17 cellular contexts compared by ENCODE assay signal in the genomic region with DNA sequence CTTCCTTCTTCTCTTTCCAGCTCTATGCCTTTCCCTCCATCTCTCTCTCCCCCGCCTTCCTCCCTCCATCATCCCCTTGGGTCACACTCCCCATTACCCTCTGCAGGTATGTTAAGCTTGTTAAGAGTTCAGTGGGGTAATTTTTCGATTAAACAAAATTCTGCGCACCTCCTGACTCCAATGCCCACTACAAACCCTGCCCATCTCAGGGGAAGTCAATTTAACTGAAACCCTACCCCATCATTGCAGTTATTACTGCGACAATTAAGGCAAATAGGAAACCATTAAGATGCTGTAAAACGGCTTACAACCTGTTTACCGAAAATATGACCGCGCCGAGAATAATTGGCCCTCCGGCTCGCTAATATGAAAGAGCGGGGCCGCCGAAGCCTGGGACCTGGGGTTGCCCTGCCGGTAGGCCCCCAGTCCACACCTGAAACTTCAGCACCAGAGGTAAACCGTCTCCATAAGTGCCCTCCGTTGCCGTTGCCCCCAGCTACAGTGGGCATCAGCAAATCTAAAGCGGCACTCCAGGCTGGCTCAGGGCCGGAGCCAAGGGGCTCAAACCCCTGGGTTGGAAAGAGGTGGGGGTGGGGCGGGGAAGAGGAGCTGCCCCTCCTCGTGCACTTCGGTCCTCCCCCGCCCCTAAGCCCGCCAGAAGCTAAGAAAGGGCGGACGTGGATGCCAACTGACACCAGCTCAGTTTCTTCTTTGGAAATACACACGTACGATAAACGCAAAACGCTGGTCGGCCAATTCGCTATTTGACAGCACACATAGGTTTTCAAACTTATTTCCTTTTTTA. TPM values are rescaled to one million over a fixed set of nuclear protein-coding genes. Genes with fewer than 3 reads are reported as not detected.
DNase-seq lines count a peak whose midpoint lies in the region; ATAC-seq and TF ChIP-seq lines count a peak whose summit lies in the region.
"Had no signal": no experiment of that assay in that cellular context is flagged by ENCODE, and none has a peak within 500 bp of the region (broad histone marks: within the 10 kb centered on the region; RNA-seq: fewer than 3 reads in every experiment).

No MANE protein-coding gene starts in this region.

- H3K9ac ChIP-seq in neural cell (ENCODE audit: low read length) (peak overlapping the region; percentile 79), mesenchymal stem cell (ENCODE audit: low read length) (no peak overlapping the region)

- H3K36me3 Mint-ChIP-seq in activated CD8-positive, alpha-beta T cell treated with anti-CD3 and anti-CD28 coated beads, Interleukin-2, amount 10 ng/mL, durations not matched to agents 7 days and 5 days (ENCODE audit: low read depth), result no peaks in the 10 kb centered on the region
- no peaks in the 10 kb centered on the region for H3K36me3 Mint-ChIP-seq in activated CD8-positive, alpha-beta T cell treated with anti-CD3 and anti-CD28 coated beads for 36 hours (ENCODE audit: low read depth)
- no peaks in the 10 kb centered on the region for H3K36me3 Mint-ChIP-seq in activated T-helper 1 cell treated with anti-CD3 and anti-CD28 coated beads, Interleukin-12 subunit alpha, Interleukin-12 subunit beta, Interleukin-2, Interleukin-4 antibody, amounts not matched to agents 30 ng/mL and 10 ng/mL and 1 ng/mL, durations not matched to agents 14 hours and 24 hours and 36 hours (ENCODE audit: low read depth)

- no peaks in the 10 kb centered on the region for H3K27me3 ChIP-seq in neural cell (ENCODE audit: insufficient read depth, low read depth, low read length)
- H3K27me3 ChIP-seq in foreskin keratinocyte, result peaks cover 95% of the 10 kb centered on the region
- H3K27me3 ChIP-seq in mesenchymal stem cell (ENCODE audit: control insufficient read depth in 1 of 2, insufficient read depth in 1 of 2, low read length in 2 of 2), result peaks cover 87 to 91% of the 10 kb centered on the region in 2 experiments

- POLR2A ChIA-PET in activated CD8-positive, alpha-beta T cell treated with anti-CD3 and anti-CD28 coated beads, Interleukin-2, amount 10 ng/mL, durations not matched to agents 7 days and 5 days (lab: Charles Lee), result no interaction called here
- POLR2A ChIA-PET in activated CD8-positive, alpha-beta T cell treated with anti-CD3 and anti-CD28 coated beads for 36 hours (lab: Charles Lee), result no interaction called here

- H3K9me3 Mint-ChIP-seq in activated CD8-positive, alpha-beta T cell treated with anti-CD3 and anti-CD28 coated beads, Interleukin-2, amount 10 ng/mL, durations not matched to agents 7 days and 5 days (ENCODE audit: insufficient read depth), result no peaks in the 10 kb centered on the region
- H3K9me3 Mint-ChIP-seq in activated CD8-positive, alpha-beta T cell treated with anti-CD3 and anti-CD28 coated beads for 36 hours, result no peaks in the 10 kb centered on the region
- H3K9me3 Mint-ChIP-seq in activated T-helper 1 cell treated with anti-CD3 and anti-CD28 coated beads, Interleukin-12 subunit alpha, Interleukin-12 subunit beta, Interleukin-2, Interleukin-4 antibody, amounts not matched to agents 30 ng/mL and 10 ng/mL and 1 ng/mL, durations not matched to agents 14 hours and 24 hours and 36 hours, result no peaks in the 10 kb centered on the region

- H3K9me3 ChIP-seq in neural cell (ENCODE audit: low read length) (no peaks in the 10 kb centered on the region), mesenchymal stem cell (ENCODE audit: control insufficient read depth, low read length) (peaks cover 3% of the 10 kb centered on the region)
- H3K9me3 ChIP-seq: Caco-2, HAP-1 had no signal

- no peak overlapping the region for H3K14ac ChIP-seq in mesenchymal stem cell (ENCODE audit: low read length in 2 of 2)

- no peak for TF ChIP-seq CTCF in activated CD8-positive, alpha-beta T cell treated with anti-CD3 and anti-CD28 coated beads for 36 hours (IDR thresholded peaks at IDR 0.05)
- no peak for TF ChIP-seq CTCF in neural cell (IDR thresholded peaks at IDR 0.05; ENCODE audit: poor library complexity, severe bottlenecking)
- no peak for TF ChIP-seq CTCF in foreskin keratinocyte (conservative IDR thresholded peaks at IDR 0.05)

- H3K23ac ChIP-seq in mesenchymal stem cell (ENCODE audit: low read length in 2 of 2), result no peak overlapping the region

- no peak for TF ChIP-seq RAD21 in neural cell (conservative IDR thresholded peaks at IDR 0.05)

- no peak for TF ChIP-seq EP300 in neural cell (conservative IDR thresholded peaks at IDR 0.05; ENCODE audit: poor library complexity, severe bottlenecking)

- H4K8ac ChIP-seq in mesenchymal stem cell (ENCODE audit: low read length), result no peak overlapping the region

- H2BK5ac ChIP-seq in mesenchymal stem cell (ENCODE audit: low read depth, low read length, poor library complexity, severe bottlenecking), result no peak overlapping the region

- H3F3A ChIP-seq in neural cell (ENCODE audit: insufficient read depth, low read length, poor library complexity, severe bottlenecking), result no peaks in the 10 kb centered on the region

- H2BK15ac ChIP-seq in mesenchymal stem cell (ENCODE audit: low read depth, poor library complexity, severe bottlenecking), result no peak overlapping the region

- H3K18ac ChIP-seq in mesenchymal stem cell (ENCODE audit: low read depth in 1 of 2, low read length in 2 of 2), result no peak overlapping the region

- H3K4me2 ChIP-seq in neural cell (ENCODE audit: low read length), result peak overlapping the region; percentile 89
- H3K4me2 ChIP-seq in mesenchymal stem cell (ENCODE audit: low read length, poor library complexity, severe bottlenecking), result no peak overlapping the region

- H3K36me3 ChIP-seq in neural cell (ENCODE audit: insufficient read depth, low read length) (no peaks in the 10 kb centered on the region), mesenchymal stem cell (ENCODE audit: control insufficient read depth in 1 of 2, insufficient read depth in 2 of 2, low read depth in 1 of 2, low read length in 2 of 2) (no peaks in the 10 kb centered on the region)
- H3K36me3 ChIP-seq: HAP-1 had no signal

- 5% methylated on average over 24 of the region's 33 CpGs for WGBS in mesenchymal stem cell

- H4K91ac ChIP-seq in mesenchymal stem cell (ENCODE audit: low read length), result no peak overlapping the region

- H3K4me1 Mint-ChIP-seq in activated CD8-positive, alpha-beta T cell treated with anti-CD3 and anti-CD28 coated beads, Interleukin-2, amount 10 ng/mL, durations not matched to agents 7 days and 5 days (ENCODE audit: low read depth), result peaks cover 14% of the 10 kb centered on the region
- peaks cover 10% of the 10 kb centered on the region for H3K4me1 Mint-ChIP-seq in activated CD8-positive, alpha-beta T cell treated with anti-CD3 and anti-CD28 coated beads for 36 hours (ENCODE audit: low read depth)
- no peaks in the 10 kb centered on the region for H3K4me1 Mint-ChIP-seq in activated T-helper 1 cell treated with anti-CD3 and anti-CD28 coated beads, Interleukin-12 subunit alpha, Interleukin-12 subunit beta, Interleukin-2, Interleukin-4 antibody, amounts not matched to agents 30 ng/mL and 10 ng/mL and 1 ng/mL, durations not matched to agents 14 hours and 24 hours and 36 hours (ENCODE audit: low read depth)

- H3K4me1 ChIP-seq in foreskin keratinocyte (no peaks in the 10 kb centered on the region), mesenchymal stem cell (ENCODE audit: control insufficient read depth, insufficient read depth, low read depth, low read length) (peaks cover 20% of the 10 kb centered on the region)
- H3K4me1 ChIP-seq: Caco-2 had no signal

- H2AK5ac ChIP-seq in mesenchymal stem cell (ENCODE audit: low read length, severe bottlenecking), result no peak overlapping the region

- H2AFZ ChIP-seq in neural cell (ENCODE audit: low read depth, low read length), result no peak overlapping the region
- H2AFZ ChIP-seq in mesenchymal stem cell (ENCODE audit: low read depth, low read length), result no peak overlapping the region

- H3K4me3 ChIP-seq in neural cell (ENCODE audit: low read length) (peak overlapping the region; percentile 83), mesenchymal stem cell (ENCODE audit: insufficient read depth in 1 of 2, low read depth in 1 of 2, low read length in 2 of 2) (no peak overlapping the region)

- no peak overlapping the region for H3K4me3 Mint-ChIP-seq in activated CD8-positive, alpha-beta T cell treated with anti-CD3 and anti-CD28 coated beads, Interleukin-2, amount 10 ng/mL, durations not matched to agents 7 days and 5 days
- no peak overlapping the region for H3K4me3 Mint-ChIP-seq in activated CD8-positive, alpha-beta T cell treated with anti-CD3 and anti-CD28 coated beads for 36 hours
- H3K4me3 Mint-ChIP-seq in activated T-helper 1 cell treated with anti-CD3 and anti-CD28 coated beads, Interleukin-12 subunit alpha, Interleukin-12 subunit beta, Interleukin-2, Interleukin-4 antibody, amounts not matched to agents 30 ng/mL and 10 ng/mL and 1 ng/mL, durations not matched to agents 14 hours and 24 hours and 36 hours, result no peak overlapping the region

- H3K27ac Mint-ChIP-seq in activated CD8-positive, alpha-beta T cell treated with anti-CD3 and anti-CD28 coated beads, Interleukin-2, amount 10 ng/mL, durations not matched to agents 7 days and 5 days, result peak overlapping the region; percentile 20
- no peak overlapping the region for H3K27ac Mint-ChIP-seq in activated CD8-positive, alpha-beta T cell treated with anti-CD3 and anti-CD28 coated beads for 36 hours
- peak overlapping the region; percentile 23 for H3K27ac Mint-ChIP-seq in activated T-helper 1 cell treated with anti-CD3 and anti-CD28 coated beads, Interleukin-12 subunit alpha, Interleukin-12 subunit beta, Interleukin-2, Interleukin-4 antibody, amounts not matched to agents 30 ng/mL and 10 ng/mL and 1 ng/mL, durations not matched to agents 14 hours and 24 hours and 36 hours

- peaks cover 79% of the 10 kb centered on the region for H3K79me2 ChIP-seq in neural cell (replicated peaks; ENCODE audit: insufficient read depth, low read length)

- H3K27ac ChIP-seq in neural cell (ENCODE audit: low read length) (peak overlapping the region; percentile 79), foreskin keratinocyte (no peak overlapping the region), mesenchymal stem cell (ENCODE audit: low read length, poor library complexity, severe bottlenecking) (no peak overlapping the region)
- H3K27ac ChIP-seq: C4-2B had no signal

- no peak for DNase-seq in activated CD8-positive, alpha-beta T cell treated with anti-CD3 and anti-CD28 coated beads, Interleukin-2, amount 10 ng/mL, durations not matched to agents 7 days and 5 days
- DNase-seq in activated CD8-positive, alpha-beta T cell treated with anti-CD3 and anti-CD28 coated beads for 36 hours, result no peak
- no peak for DNase-seq in activated T-helper 1 cell treated with anti-CD3 and anti-CD28 coated beads, Interleukin-12 subunit alpha, Interleukin-12 subunit beta, Interleukin-2, Interleukin-4 antibody, amounts not matched to agents 30 ng/mL and 10 ng/mL and 1 ng/mL, durations not matched to agents 14 hours and 24 hours and 36 hours (ENCODE audit: low spot score)
- DNase-seq in foreskin keratinocyte (no peak), GDM1 (lab: John Stamatoyannopoulos, UW) (no peak), mesenchymal stem cell (no peak)
- DNase-seq in activated effector memory CD4-positive, alpha-beta T cell treated with Interleukin-2 at 50 U/mL for 16 hours, result no peak
- DNase-seq: Caco-2, NCI-H146, NCI-H2081 treated with DMSO at 0.1 percent for 48 hours, NCI-H345, NCI-H774 had no signal

- no peak overlapping the region for H2BK120ac ChIP-seq in mesenchymal stem cell (ENCODE audit: low read depth, low read length)

- H3K9me2 ChIP-seq in neural cell (ENCODE audit: insufficient read depth, low read length), result no peaks in the 10 kb centered on the region

- CTCF ChIA-PET in activated CD8-positive, alpha-beta T cell treated with anti-CD3 and anti-CD28 coated beads, Interleukin-2, amount 10 ng/mL, durations not matched to agents 7 days and 5 days (lab: Charles Lee), result interaction anchor here (1.0 to 1.3 kb wide), 2 partner anchors 9 to 173 kb away, joined by 3 to 4 read pairs; no protein-coding TSS in a partner anchor
- CTCF ChIA-PET in activated CD8-positive, alpha-beta T cell treated with anti-CD3 and anti-CD28 coated beads for 36 hours (lab: Charles Lee), result interaction anchor here (1.0 to 2.0 kb wide), 5 partner anchors 9 to 133 kb away, joined by 3 to 6 read pairs (median 5); no protein-coding TSS in a partner anchor

- H3K79me1 ChIP-seq in mesenchymal stem cell (replicated peaks; ENCODE audit: low read length, poor library complexity, severe bottlenecking), result no peaks in the 10 kb centered on the region

- no peak overlapping the region for H3K4ac ChIP-seq in mesenchymal stem cell (ENCODE audit: low read depth in 1 of 2, low read length in 2 of 2)

- no peak for ATAC-seq in activated CD8-positive, alpha-beta T cell treated with anti-CD3 and anti-CD28 coated beads, Interleukin-2, amount 10 ng/mL, durations not matched to agents 7 days and 5 days
- no peak for ATAC-seq in activated CD8-positive, alpha-beta T cell treated with anti-CD3 and anti-CD28 coated beads for 36 hours
- no peak for ATAC-seq in foreskin keratinocyte
- ATAC-seq: Panc1, Right ventricle myocardium inferior had no signal

- peaks cover 67% of the 10 kb centered on the region for H3K27me3 Mint-ChIP-seq in activated CD8-positive, alpha-beta T cell treated with anti-CD3 and anti-CD28 coated beads, Interleukin-2, amount 10 ng/mL, durations not matched to agents 7 days and 5 days (ENCODE audit: low read depth)
- peaks cover 62% of the 10 kb centered on the region for H3K27me3 Mint-ChIP-seq in activated CD8-positive, alpha-beta T cell treated with anti-CD3 and anti-CD28 coated beads for 36 hours
- H3K27me3 Mint-ChIP-seq in activated T-helper 1 cell treated with anti-CD3 and anti-CD28 coated beads, Interleukin-12 subunit alpha, Interleukin-12 subunit beta, Interleukin-2, Interleukin-4 antibody, amounts not matched to agents 30 ng/mL and 10 ng/mL and 1 ng/mL, durations not matched to agents 14 hours and 24 hours and 36 hours (ENCODE audit: insufficient read depth), result peaks cover 57% of the 10 kb centered on the region

- H4K20me1 ChIP-seq in neural cell (ENCODE audit: insufficient read depth), result no peaks in the 10 kb centered on the region

- H2BK12ac ChIP-seq in mesenchymal stem cell (ENCODE audit: low read length in 2 of 2), result no peak overlapping the region

- intact Hi-C loops in activated CD8-positive, alpha-beta T cell treated with anti-CD3 and anti-CD28 coated beads for 36 hours (cut with micrococcal nuclease), result loop anchor here (10.0 kb wide), 1 partner anchor 134 kb away; no protein-coding TSS in a partner anchor
- intact Hi-C loops in activated T-helper 1 cell treated with anti-CD3 and anti-CD28 coated beads, Interleukin-12 subunit alpha, Interleukin-12 subunit beta, Interleukin-2, Interleukin-4 antibody, amounts not matched to agents 30 ng/mL and 10 ng/mL and 1 ng/mL, durations not matched to agents 14 hours and 24 hours and 36 hours (cut with micrococcal nuclease), result loop anchor here (5.0 kb wide), 1 partner anchor 1674 kb away; no protein-coding TSS in a partner anchor

RNA-seq across cellular contexts. Expression of gene ARX, which starts 4.8 kb away (rescaled TPM):
- not detected for total RNA-seq in activated CD8-positive, alpha-beta T cell treated with anti-CD3 and anti-CD28 coated beads, Interleukin-2, amount 10 ng/mL, durations not matched to agents 7 days and 5 days
- total RNA-seq in activated CD8-positive, alpha-beta T cell treated with anti-CD3 and anti-CD28 coated beads for 36 hours, result not detected
- not detected in 2 replicates for total RNA-seq in activated T-helper 1 cell treated with anti-CD3 and anti-CD28 coated beads, Interleukin-12 subunit alpha, Interleukin-12 subunit beta, Interleukin-2, Interleukin-4 antibody, amounts not matched to agents 30 ng/mL and 10 ng/mL and 1 ng/mL, durations not matched to agents 14 hours and 24 hours and 36 hours
- 39.2 and 42.8 TPM in 2 replicates for polyA plus RNA-seq in neural cell
- polyA minus RNA-seq in neural cell, result 39.8 and 49.2 TPM in 2 replicates
- not detected in 2 replicates for total RNA-seq in foreskin keratinocyte
- not detected in 2 replicates for polyA plus RNA-seq in foreskin keratinocyte
- polyA plus RNA-seq in mesenchymal stem cell (2013, experiment 1 of 2), result not detected
- not detected for polyA plus RNA-seq in mesenchymal stem cell (2013, experiment 2 of 2)
- total RNA-seq: Right ventricle myocardium inferior had no signal
